15 cellular contexts compared by ENCODE assay signal in the genomic region with DNA sequence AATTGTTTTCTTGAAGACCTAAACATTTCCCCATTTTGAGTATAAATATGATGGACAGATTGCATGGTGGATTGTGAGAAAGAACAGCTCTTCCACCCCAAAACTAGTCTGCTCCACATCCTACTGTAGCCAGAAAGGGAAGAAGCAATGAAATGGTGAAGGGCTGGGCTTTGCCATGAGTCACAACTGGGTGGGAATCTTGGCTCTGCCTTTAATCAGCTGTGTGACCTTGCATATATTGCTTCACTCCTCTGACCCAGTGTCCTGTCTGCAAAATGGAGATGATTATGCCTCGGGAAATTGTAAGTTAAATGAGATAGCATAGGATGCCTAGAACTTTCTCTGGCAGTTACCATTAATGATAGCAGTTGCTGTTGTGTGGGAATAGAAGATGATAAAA.
A peak's percentile ranks its signal among the peaks of the same experiment; 100 is the strongest.
DNase-seq lines count a peak whose midpoint lies in the region; ATAC-seq and TF ChIP-seq lines count a peak whose summit lies in the region.
"Had no signal": no experiment of that assay in that cellular context is flagged by ENCODE, and none has a peak within 500 bp of the region (broad histone marks: within the 10 kb centered on the region; RNA-seq: fewer than 3 reads in every experiment).

No MANE protein-coding gene starts in this region.

- intact Hi-C loops in upper lobe of right lung (cut with DNase I), result no loop called here

- no peaks in the 10 kb centered on the region for H3K27me3 ChIP-seq in RWPE2 (ENCODE audit: insufficient read depth, poor library complexity, severe bottlenecking)
- H3K27me3 ChIP-seq in upper lobe of right lung, result no peaks in the 10 kb centered on the region

- H3K27ac ChIP-seq in RWPE2 (ENCODE audit: poor library complexity, severe bottlenecking), result no peak overlapping the region
- no peak overlapping the region for H3K27ac ChIP-seq in upper lobe of right lung
- H3K27ac ChIP-seq: SK-N-MC had no signal

- no peaks in the 10 kb centered on the region for H3K9me3 ChIP-seq in RWPE2 (ENCODE audit: severe bottlenecking)
- H3K9me3 ChIP-seq in upper lobe of right lung, result no peaks in the 10 kb centered on the region

- H3K4me3 ChIP-seq in HFF-Myc (replicated peaks; ENCODE audit: low read depth, low read length), result no peak overlapping the region
- no peak overlapping the region for H3K4me3 ChIP-seq in RWPE2 (ENCODE audit: severe bottlenecking)
- no peak overlapping the region for H3K4me3 ChIP-seq in upper lobe of right lung
- H3K4me3 ChIP-seq: SK-N-MC had no signal

- ATAC-seq in RWPE2 (ENCODE audit: low read depth) (peak; percentile 74), upper lobe of right lung (peak; percentile 30)
- ATAC-seq: activated naive CD4-positive, alpha-beta T cell treated with anti-CD3 and anti-CD28 coated beads, Interleukin-2, amount 50 U/mL, for 72 hours had no signal

- no peaks in the 10 kb centered on the region for H3K4me1 ChIP-seq in RWPE2 (ENCODE audit: insufficient read depth, poor library complexity, severe bottlenecking)
- H3K4me1 ChIP-seq in upper lobe of right lung, result no peaks in the 10 kb centered on the region

- DNase-seq in HFF-Myc (ENCODE audit: extremely low read depth, low read depth) (peak; percentile 20), RWPE2 (ENCODE audit: low spot score) (no peak), fibroblast of peridontal ligament (ENCODE audit: extremely low read depth) (peak; percentile 71), upper lobe of right lung (no peak), HuH-7 (ENCODE audit: low spot score) (no peak), G401 (ENCODE audit: low spot score) (no peak)
- no peak for DNase-seq in stimulated activated CD8-positive, alpha-beta memory T cell treated with anti-CD3 and anti-CD28 coated beads, Interleukin-4, amount 100 ng/mL, for 48 hours
- DNase-seq: activated CD4-positive, alpha-beta T cell treated with anti-CD3 and anti-CD28 coated beads, Interleukin-2, amount 50 U/mL, for 1 hour; activated T-cell treated with anti-CD3 and anti-CD28 coated beads, Interleukin-2, amount 50 U/mL, for 1 hour; CD4-positive, CD25-positive, alpha-beta regulatory T cell; head of caudate nucleus; mesendoderm; NCI-H1436 had no signal

- TF ChIP-seq CTCF in HFF-Myc (IDR thresholded peaks at IDR 0.05; ENCODE audit: low read depth, low read length, missing control alignments) (no peak), RWPE2 (IDR thresholded peaks at IDR 0.05; ENCODE audit: poor library complexity, severe bottlenecking) (no peak), upper lobe of right lung (IDR thresholded peaks at IDR 0.05) (no peak)

- in situ Hi-C loops in G401 (cut with HindIII; ENCODE audit: low sequenced_read_pairs), result no loop called here

- H3K36me3 ChIP-seq in RWPE2 (ENCODE audit: low read depth) (no peaks in the 10 kb centered on the region), upper lobe of right lung (no peaks in the 10 kb centered on the region)

Comparison
In these comparisons a context has a peak if more than half of its experiments do, and no peak if none do; other contexts are left out.
1. DNase-seq: peak in HFF-Myc (single experiment) and fibroblast of peridontal ligament (single experiment); none in RWPE2 (single experiment), upper lobe of right lung (single experiment), stimulated activated CD8-positive, alpha-beta memory T cell treated with anti-CD3 and anti-CD28 coated beads, Interleukin-4, amount 100 ng/mL, for 48 hours (single experiment), HuH-7 (single experiment) and G401 (single experiment).